1 cellular context compared by ENCODE assay signal in the genomic region with DNA sequence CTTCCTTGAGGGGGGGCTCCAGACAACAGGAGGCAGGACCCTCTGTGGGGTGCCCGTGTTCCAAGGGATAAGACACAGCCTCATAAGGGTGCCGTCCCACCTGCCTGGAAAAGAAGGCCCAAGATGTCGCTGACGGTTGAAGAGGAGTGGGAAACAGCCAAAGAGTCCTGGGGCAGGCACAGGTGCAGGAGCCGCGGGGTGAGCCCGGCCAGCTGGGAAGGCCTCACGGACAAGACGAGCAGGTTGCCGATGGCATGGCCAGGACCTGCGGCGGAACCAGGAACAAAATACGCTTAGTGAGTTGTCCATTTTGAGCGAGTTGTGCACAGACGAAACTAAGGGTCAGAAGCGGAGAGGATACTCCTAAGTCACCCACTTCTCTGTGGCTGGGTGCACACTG.
A peak's percentile ranks its signal among the peaks of the same experiment; 100 is the strongest.
DNase-seq lines count a peak whose midpoint lies in the region.
"Not testable (repeated sequence)": the region's sequence is repeated elsewhere in the genome, so short reads cannot be mapped to it uniquely, and the experiment has no call there.

No MANE protein-coding gene starts in this region.

- DNase-seq in posterior vena cava (ENCODE audit: low spot score): peak; percentile 54

- intact Hi-C loops in posterior vena cava (cut with DNase I): not testable (repeated sequence)
